ENCODE assay signal across 1 cellular context in genomic region chr1:109273570-109274288, GRCh38.
TF ChIP-seq lines count a peak whose summit lies in the region.

No MANE protein-coding gene starts in this region.

TF ChIP-seq in HepG2, 621 proteins besides CTCF, POLR2A, EP300 and RAD21:
- TF ChIP-seq ZSCAN29 (CRISPR knock-in tag; conservative IDR thresholded peaks at IDR 0.05): no peak
- TF ChIP-seq LCORL (IDR thresholded peaks at IDR 0.05): no peak
- no peak for TF ChIP-seq LCORL (CRISPR knock-in tag; IDR thresholded peaks at IDR 0.05)
- no peak for TF ChIP-seq NFATC3 (CRISPR knock-in tag; IDR thresholded peaks at IDR 0.05)
- TF ChIP-seq PHF8 (CRISPR knock-in tag; IDR thresholded peaks at IDR 0.05): no peak
- no peak for TF ChIP-seq MNT (IDR thresholded peaks at IDR 0.05)
- no peak for TF ChIP-seq ZNF639 (CRISPR knock-in tag; conservative IDR thresholded peaks at IDR 0.05)
- TF ChIP-seq ZBTB38 (CRISPR knock-in tag; IDR thresholded peaks at IDR 0.05): 0 out of 2 replicates have a peak, but pooled peaks have one; percentile 27
- TF ChIP-seq ZNF740 (CRISPR knock-in tag; IDR thresholded peaks at IDR 0.05): 0 out of 2 replicates have a peak, but pooled peaks have one; percentile 22
- TF ChIP-seq ZFP91 (CRISPR knock-in tag; IDR thresholded peaks at IDR 0.05; ENCODE audit: borderline replicate concordance): no peak
- peak; percentile 56 for TF ChIP-seq AGO2 (optimal IDR thresholded peaks at IDR 0.05; ENCODE audit: low read depth, low read length)
- no peak for TF ChIP-seq TBX2 (CRISPR knock-in tag; IDR thresholded peaks at IDR 0.05; ENCODE audit: borderline replicate concordance)
- no peak for TF ChIP-seq ZNF235 (CRISPR knock-in tag; IDR thresholded peaks at IDR 0.05; ENCODE audit: borderline replicate concordance)
- TF ChIP-seq ZNF580 (CRISPR knock-in tag; IDR thresholded peaks at IDR 0.05; ENCODE audit: borderline replicate concordance, low read depth): no peak
- TF ChIP-seq RBFOX2 (IDR thresholded peaks at IDR 0.05; ENCODE audit: low read depth, low read length): 0 out of 2 replicates have a peak, but pooled peaks have one; percentile 29
- TF ChIP-seq GMEB1 (CRISPR knock-in tag; IDR thresholded peaks at IDR 0.05; ENCODE audit: borderline replicate concordance): no peak
- TF ChIP-seq FOXP1 (IDR thresholded peaks at IDR 0.05): no peak
- no peak for TF ChIP-seq FOXP1 (CRISPR knock-in tag; IDR thresholded peaks at IDR 0.05)
- TF ChIP-seq AFF4 (CRISPR knock-in tag; IDR thresholded peaks at IDR 0.05): no peak
- no peak for TF ChIP-seq EHMT2 (IDR thresholded peaks at IDR 0.05; ENCODE audit: borderline replicate concordance, low read depth, low read length)
- no peak for TF ChIP-seq ZMYM2 (CRISPR knock-in tag; IDR thresholded peaks at IDR 0.05)
